In genomic region chr12:105978276-105978675, GRCh38 we compare ENCODE assay signal across 15 cellular contexts.
"Had no signal": no experiment of that assay in that cellular context is flagged by ENCODE, and none has a peak within 500 bp of the region (broad histone marks: within the 10 kb centered on the region; RNA-seq: fewer than 3 reads in every experiment).

No MANE protein-coding gene starts in this region.

- H3K4me3 Mint-ChIP-seq: activated naive CD4-positive, alpha-beta T cell treated with anti-CD3 and anti-CD28 coated beads, Interleukin-2, amount 10 ng/mL, durations not matched to agents 7 days and 5 days; activated naive CD8-positive, alpha-beta T cell treated with anti-CD3 and anti-CD28 coated beads, Interleukin-2, amount 50 U/mL, for 24 hours; dendritic cell treated with granulocyte-macrophage colony-stimulating factor and Interleukin-4, amounts not matched to agents 40 ng/mL and 50 ng/mL, for 4 days; stimulated activated memory B cell treated with anti-CD40 and anti-IgM and Interleukin-4, amounts not matched to agents 10 μg/mL and 1 μg/mL and 100 μg/mL, for 72 hours; T-helper 1 cell treated with Interleukin-12 subunit alpha and Interleukin-12 subunit beta and Interleukin-4 antibody, amounts not matched to agents 30 μg/mL and 1 μg/mL, for 36 hours had no signal

- H3K9me3 Mint-ChIP-seq: activated naive CD4-positive, alpha-beta T cell treated with anti-CD3 and anti-CD28 coated beads, Interleukin-2, amount 10 ng/mL, durations not matched to agents 7 days and 5 days; activated naive CD8-positive, alpha-beta T cell treated with anti-CD3 and anti-CD28 coated beads, Interleukin-2, amount 50 U/mL, for 24 hours; dendritic cell treated with granulocyte-macrophage colony-stimulating factor and Interleukin-4, amounts not matched to agents 40 ng/mL and 50 ng/mL, for 4 days; stimulated activated memory B cell treated with anti-CD40 and anti-IgM and Interleukin-4, amounts not matched to agents 10 μg/mL and 1 μg/mL and 100 μg/mL, for 72 hours; T-helper 1 cell treated with Interleukin-12 subunit alpha and Interleukin-12 subunit beta and Interleukin-4 antibody, amounts not matched to agents 30 μg/mL and 1 μg/mL, for 36 hours had no signal

- DNase-seq: activated CD4-positive, alpha-beta T cell treated with anti-CD3 and anti-CD28 coated beads, Interleukin-2, amount 50 U/mL, for 1 hour; activated CD4-positive, CD25-positive, alpha-beta regulatory T cell treated with anti-CD3 and anti-CD28 coated beads, Interleukin-2, amount 50 U/mL, for 72 hours; activated CD8-positive, alpha-beta memory T cell treated with anti-CD3 and anti-CD28 coated beads, Interleukin-2, amount 50 U/mL, for 4 hours; activated effector memory CD4-positive, alpha-beta T cell treated with Interleukin-2 at 50 U/mL for 16 hours; activated naive CD4-positive, alpha-beta T cell treated with anti-CD3 and anti-CD28 coated beads, Interleukin-2, amount 10 ng/mL, durations not matched to agents 7 days and 5 days; activated naive CD8-positive, alpha-beta T cell treated with anti-CD3 and anti-CD28 coated beads, Interleukin-2, amount 50 U/mL, for 24 hours; activated T-cell treated with anti-CD3 and anti-CD28 coated beads, Interleukin-2, amount 50 U/mL, for 48 hours; effector memory CD4-positive, alpha-beta T cell; esophagus squamous epithelium; midbrain; right cardiac atrium; stimulated activated CD4-positive, alpha-beta T cell treated with anti-CD3 and anti-CD28 coated beads, Interleukin-4, amount 100 ng/mL, for 24 hours had no signal

- H3K27ac Mint-ChIP-seq: activated naive CD4-positive, alpha-beta T cell treated with anti-CD3 and anti-CD28 coated beads, Interleukin-2, amount 10 ng/mL, durations not matched to agents 7 days and 5 days; activated naive CD8-positive, alpha-beta T cell treated with anti-CD3 and anti-CD28 coated beads, Interleukin-2, amount 50 U/mL, for 24 hours; dendritic cell treated with granulocyte-macrophage colony-stimulating factor and Interleukin-4, amounts not matched to agents 40 ng/mL and 50 ng/mL, for 4 days; stimulated activated memory B cell treated with anti-CD40 and anti-IgM and Interleukin-4, amounts not matched to agents 10 μg/mL and 1 μg/mL and 100 μg/mL, for 72 hours; T-helper 1 cell treated with Interleukin-12 subunit alpha and Interleukin-12 subunit beta and Interleukin-4 antibody, amounts not matched to agents 30 μg/mL and 1 μg/mL, for 36 hours had no signal

- H3K36me3 Mint-ChIP-seq: activated naive CD4-positive, alpha-beta T cell treated with anti-CD3 and anti-CD28 coated beads, Interleukin-2, amount 10 ng/mL, durations not matched to agents 7 days and 5 days; stimulated activated memory B cell treated with anti-CD40 and anti-IgM and Interleukin-4, amounts not matched to agents 10 μg/mL and 1 μg/mL and 100 μg/mL, for 72 hours had no signal

- H3K4me1 Mint-ChIP-seq: activated naive CD4-positive, alpha-beta T cell treated with anti-CD3 and anti-CD28 coated beads, Interleukin-2, amount 10 ng/mL, durations not matched to agents 7 days and 5 days; activated naive CD8-positive, alpha-beta T cell treated with anti-CD3 and anti-CD28 coated beads, Interleukin-2, amount 50 U/mL, for 24 hours; stimulated activated memory B cell treated with anti-CD40 and anti-IgM and Interleukin-4, amounts not matched to agents 10 μg/mL and 1 μg/mL and 100 μg/mL, for 72 hours had no signal

- H3K27me3 Mint-ChIP-seq: activated naive CD4-positive, alpha-beta T cell treated with anti-CD3 and anti-CD28 coated beads, Interleukin-2, amount 10 ng/mL, durations not matched to agents 7 days and 5 days; activated naive CD8-positive, alpha-beta T cell treated with anti-CD3 and anti-CD28 coated beads, Interleukin-2, amount 50 U/mL, for 24 hours; dendritic cell treated with granulocyte-macrophage colony-stimulating factor and Interleukin-4, amounts not matched to agents 40 ng/mL and 50 ng/mL, for 4 days; stimulated activated memory B cell treated with anti-CD40 and anti-IgM and Interleukin-4, amounts not matched to agents 10 μg/mL and 1 μg/mL and 100 μg/mL, for 72 hours had no signal
